8 cellular contexts compared by ENCODE assay signal in the genomic region with DNA sequence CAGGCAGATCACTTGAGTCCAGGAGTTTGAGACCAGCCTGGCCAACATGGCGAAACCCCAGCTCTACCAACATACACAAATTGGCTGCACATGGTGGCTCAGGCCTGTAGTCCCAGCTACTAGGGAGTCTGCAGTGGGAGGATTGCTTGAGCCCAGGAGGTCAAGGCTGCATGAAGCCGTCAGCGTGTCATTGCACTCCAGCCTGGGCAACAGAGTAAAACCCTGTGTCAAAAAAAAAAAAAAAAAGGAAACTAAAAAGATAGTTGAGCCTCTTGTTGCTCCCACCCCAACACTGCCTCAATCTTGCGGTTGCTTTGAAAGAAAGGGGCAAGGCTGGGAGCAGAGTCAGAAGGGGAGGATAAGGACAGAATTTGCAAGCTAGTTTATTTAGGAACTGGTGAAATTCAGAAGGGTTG.
DNase-seq lines count a peak whose midpoint lies in the region; ATAC-seq and TF ChIP-seq lines count a peak whose summit lies in the region.

No MANE protein-coding gene starts in this region.

- no peaks in the 10 kb centered on the region for H3K36me3 Mint-ChIP-seq in activated T-cell treated with anti-CD3 and anti-CD28 coated beads, Interleukin-2, amount 50 U/mL, for 72 hours (ENCODE audit: insufficient read depth in 2 of 2)

- H3K27me3 Mint-ChIP-seq in activated T-cell treated with anti-CD3 and anti-CD28 coated beads, Interleukin-2, amount 50 U/mL, for 72 hours (ENCODE audit: low read depth): peaks cover 6% of the 10 kb centered on the region
- H3K27me3 Mint-ChIP-seq in stimulated activated naive CD8-positive, alpha-beta T cell treated with anti-CD3 and anti-CD28 coated beads, Interleukin-15, amount 100 ng/mL, for 72 hours: no peaks in the 10 kb centered on the region

- H3K9me3 Mint-ChIP-seq in activated T-cell treated with anti-CD3 and anti-CD28 coated beads, Interleukin-2, amount 50 U/mL, for 72 hours: no peaks in the 10 kb centered on the region
- no peaks in the 10 kb centered on the region for H3K9me3 Mint-ChIP-seq in stimulated activated naive CD8-positive, alpha-beta T cell treated with anti-CD3 and anti-CD28 coated beads, Interleukin-15, amount 100 ng/mL, for 72 hours

- peaks cover 36% of the 10 kb centered on the region for H3K4me1 Mint-ChIP-seq in activated T-cell treated with anti-CD3 and anti-CD28 coated beads, Interleukin-2, amount 50 U/mL, for 72 hours (ENCODE audit: low read depth)
- peaks cover 26% of the 10 kb centered on the region for H3K4me1 Mint-ChIP-seq in stimulated activated naive CD8-positive, alpha-beta T cell treated with anti-CD3 and anti-CD28 coated beads, Interleukin-15, amount 100 ng/mL, for 72 hours

- peak overlapping the region; percentile 62 to 70 for H3K4me3 Mint-ChIP-seq in activated T-cell treated with anti-CD3 and anti-CD28 coated beads, Interleukin-2, amount 50 U/mL, for 72 hours
- peak overlapping the region; percentile 73 to 76 for H3K4me3 Mint-ChIP-seq in stimulated activated naive CD8-positive, alpha-beta T cell treated with anti-CD3 and anti-CD28 coated beads, Interleukin-15, amount 100 ng/mL, for 72 hours

- no peak for DNase-seq in activated T-cell treated with anti-CD3 and anti-CD28 coated beads, Interleukin-2, amount 50 U/mL, for 72 hours
- DNase-seq in activated T-cell treated with anti-CD3 and anti-CD28 coated beads, Interleukin-2, amount 50 U/mL, for 48 hours: no peak
- DNase-seq in left lobe of liver (ENCODE audit: low spot score): no peak
- DNase-seq in stimulated activated naive CD8-positive, alpha-beta T cell treated with anti-CD3 and anti-CD28 coated beads, Interleukin-15, amount 100 ng/mL, for 72 hours: no peak
- no peak for DNase-seq in NCI-H82 treated with DMSO at 0.1 percent for 48 hours (lab: John Stamatoyannopoulos, UW; ENCODE audit: unreplicated experiment)
- no peak for DNase-seq in NCI-H526 treated with DMSO at 0.1 percent for 48 hours (lab: John Stamatoyannopoulos, UW)

- H3K27ac Mint-ChIP-seq in activated T-cell treated with anti-CD3 and anti-CD28 coated beads, Interleukin-2, amount 50 U/mL, for 72 hours: no peak overlapping the region
- H3K27ac Mint-ChIP-seq in stimulated activated naive CD8-positive, alpha-beta T cell treated with anti-CD3 and anti-CD28 coated beads, Interleukin-15, amount 100 ng/mL, for 72 hours: no peak overlapping the region

- peak; percentile 6 to 8 for ATAC-seq in activated T-cell treated with anti-CD3 and anti-CD28 coated beads, Interleukin-2, amount 50 U/mL, for 72 hours (replicated peaks in 1 of 2)
- ATAC-seq in SK-N-SH treated with all-trans-retinoic acid at 6 μM for 48 hours (peak; percentile 2; the same call in 1 of the 3 replicates), left lobe of liver (peak; percentile 24), GM18502 (IDR thresholded peaks at IDR 0.05; ENCODE audit: poor library complexity, unreplicated experiment) (no peak)
- ATAC-seq in stimulated activated naive CD8-positive, alpha-beta T cell treated with anti-CD3 and anti-CD28 coated beads, Interleukin-15, amount 100 ng/mL, for 72 hours: peak; percentile 6

TF ChIP-seq in SK-N-SH treated with all-trans-retinoic acid at 6 μM for 48 hours, 23 proteins besides CTCF, POLR2A, EP300 and RAD21:
- TF ChIP-seq CSRNP3 (CRISPR knock-in tag; IDR thresholded peaks at IDR 0.05) (no peak), GLIS3 (CRISPR knock-in tag; IDR thresholded peaks at IDR 0.05) (no peak), TCF4 (CRISPR knock-in tag; IDR thresholded peaks at IDR 0.05; ENCODE audit: borderline replicate concordance) (no peak), OSR1 (CRISPR knock-in tag; IDR thresholded peaks at IDR 0.05) (no peak), PPARA (CRISPR knock-in tag; IDR thresholded peaks at IDR 0.05; ENCODE audit: borderline replicate concordance) (no peak), BACH2 (CRISPR knock-in tag; IDR thresholded peaks at IDR 0.05; ENCODE audit: borderline replicate concordance) (no peak), ESRRG (CRISPR knock-in tag; IDR thresholded peaks at IDR 0.05) (no peak), ZNF565 (CRISPR knock-in tag; conservative IDR thresholded peaks at IDR 0.05; ENCODE audit: low read depth) (no peak), ZFP3 (CRISPR knock-in tag; IDR thresholded peaks at IDR 0.05) (no peak), CREB5 (CRISPR knock-in tag; IDR thresholded peaks at IDR 0.05; ENCODE audit: low read depth) (no peak), TOX (CRISPR knock-in tag; IDR thresholded peaks at IDR 0.05; ENCODE audit: borderline replicate concordance) (no peak), RARB (CRISPR knock-in tag; IDR thresholded peaks at IDR 0.05) (no peak), ZNF8 (CRISPR knock-in tag; IDR thresholded peaks at IDR 0.05) (no peak)
- TF ChIP-seq, protein P1, sequence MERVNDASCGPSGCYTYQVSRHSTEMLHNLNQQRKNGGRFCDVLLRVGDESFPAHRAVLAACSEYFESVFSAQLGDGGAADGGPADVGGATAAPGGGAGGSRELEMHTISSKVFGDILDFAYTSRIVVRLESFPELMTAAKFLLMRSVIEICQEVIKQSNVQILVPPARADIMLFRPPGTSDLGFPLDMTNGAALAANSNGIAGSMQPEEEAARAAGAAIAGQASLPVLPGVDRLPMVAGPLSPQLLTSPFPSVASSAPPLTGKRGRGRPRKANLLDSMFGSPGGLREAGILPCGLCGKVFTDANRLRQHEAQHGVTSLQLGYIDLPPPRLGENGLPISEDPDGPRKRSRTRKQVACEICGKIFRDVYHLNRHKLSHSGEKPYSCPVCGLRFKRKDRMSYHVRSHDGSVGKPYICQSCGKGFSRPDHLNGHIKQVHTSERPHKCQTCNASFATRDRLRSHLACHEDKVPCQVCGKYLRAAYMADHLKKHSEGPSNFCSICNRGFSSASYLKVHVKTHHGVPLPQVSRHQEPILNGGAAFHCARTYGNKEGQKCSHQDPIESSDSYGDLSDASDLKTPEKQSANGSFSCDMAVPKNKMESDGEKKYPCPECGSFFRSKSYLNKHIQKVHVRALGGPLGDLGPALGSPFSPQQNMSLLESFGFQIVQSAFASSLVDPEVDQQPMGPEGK (CRISPR knock-in tag; IDR thresholded peaks at IDR 0.05; ENCODE audit: borderline replicate concordance): no peak
TF ChIP-seq in SK-N-SH treated with all-trans-retinoic acid at 6 μM for 48 hours: peak in this region for 0.
